28 cellular contexts compared by ENCODE assay signal in genomic region chr6:56396435-56396834, GRCh38.
"Had no signal": no experiment of that assay in that cellular context is flagged by ENCODE, and none has a peak within 500 bp of the region (broad histone marks: within the 10 kb centered on the region; RNA-seq: fewer than 3 reads in every experiment).

No MANE protein-coding gene starts in this region.

- H3K4me3 ChIP-seq: colonic mucosa, coronary artery, dorsolateral prefrontal cortex, esophagus muscularis mucosa, esophagus squamous epithelium, gastrocnemius medialis, gastroesophageal sphincter, heart left ventricle, heart right ventricle had no signal

- H3K9me3 ChIP-seq: colonic mucosa, esophagus squamous epithelium, gastrocnemius medialis, gastroesophageal sphincter had no signal

- ATAC-seq: effector memory CD8-positive, alpha-beta T cell; esophagus mucosa; foreskin keratinocyte; gastrocnemius medialis; gastroesophageal sphincter; heart left ventricle; heart right ventricle had no signal

- H3K4me3 Mint-ChIP-seq: dendritic cell treated with granulocyte-macrophage colony-stimulating factor and Interleukin-4, amounts not matched to agents 40 ng/mL and 50 ng/mL, for 4 days; effector memory CD8-positive, alpha-beta T cell; endodermal cell had no signal

- H3K36me3 ChIP-seq: colonic mucosa, esophagus muscularis mucosa, esophagus squamous epithelium, gastrocnemius medialis, gastroesophageal sphincter, heart left ventricle, heart right ventricle had no signal

- H3K27ac ChIP-seq: colonic mucosa, coronary artery, dorsolateral prefrontal cortex, epithelial cell of prostate, esophagus muscularis mucosa, esophagus squamous epithelium, foreskin keratinocyte, gastrocnemius medialis, gastroesophageal sphincter, heart left ventricle, heart right ventricle had no signal

- DNase-seq: colonic mucosa; cortex of kidney; dermis blood vessel endothelial cell; dorsolateral prefrontal cortex; effector CD4-positive, alpha-beta T cell; effector CD8-positive, alpha-beta T cell; effector memory CD4-positive, alpha-beta T cell; effector memory CD8-positive, alpha-beta T cell; endodermal cell; erythroblast; esophagus squamous epithelium; foreskin fibroblast; foreskin keratinocyte; foreskin melanocyte; gastrocnemius medialis; glutamatergic neuron; head of caudate nucleus; heart left ventricle; heart right ventricle had no signal

- H3K27ac Mint-ChIP-seq: dendritic cell treated with granulocyte-macrophage colony-stimulating factor and Interleukin-4, amounts not matched to agents 40 ng/mL and 50 ng/mL, for 4 days; effector memory CD8-positive, alpha-beta T cell; endodermal cell had no signal

- H3K27me3 ChIP-seq: colonic mucosa, dorsolateral prefrontal cortex, esophagus muscularis mucosa, esophagus squamous epithelium, foreskin keratinocyte, gastrocnemius medialis, gastroesophageal sphincter, heart left ventricle, heart right ventricle had no signal

- H3K27me3 Mint-ChIP-seq: dendritic cell treated with granulocyte-macrophage colony-stimulating factor and Interleukin-4, amounts not matched to agents 40 ng/mL and 50 ng/mL, for 4 days; effector memory CD8-positive, alpha-beta T cell had no signal

- H3K4me1 ChIP-seq: colonic mucosa, esophagus muscularis mucosa, esophagus squamous epithelium, foreskin keratinocyte, gastrocnemius medialis, gastroesophageal sphincter, heart left ventricle, heart right ventricle had no signal

- FAIRE-seq: colon, endothelial cell of umbilical vein, frontal cortex had no signal
